ENCODE assay signal across 1 cellular context in genomic region chr11:62542750-62543567, GRCh38.
A peak's percentile ranks its signal among the peaks of the same experiment; 100 is the strongest.
TF ChIP-seq lines count a peak whose summit lies in the region.

No MANE protein-coding gene starts in this region.

TF ChIP-seq in HepG2, 621 proteins besides CTCF, POLR2A, EP300 and RAD21 (continued from another document and continues in another):
- TF ChIP-seq SRSF1 (optimal IDR thresholded peaks at IDR 0.05; ENCODE audit: low read depth, low read length), result no peak
- TF ChIP-seq FOXP1 (IDR thresholded peaks at IDR 0.05), result no peak
- TF ChIP-seq FOXP1 (CRISPR knock-in tag; IDR thresholded peaks at IDR 0.05), result no peak
- TF ChIP-seq, protein P1, sequence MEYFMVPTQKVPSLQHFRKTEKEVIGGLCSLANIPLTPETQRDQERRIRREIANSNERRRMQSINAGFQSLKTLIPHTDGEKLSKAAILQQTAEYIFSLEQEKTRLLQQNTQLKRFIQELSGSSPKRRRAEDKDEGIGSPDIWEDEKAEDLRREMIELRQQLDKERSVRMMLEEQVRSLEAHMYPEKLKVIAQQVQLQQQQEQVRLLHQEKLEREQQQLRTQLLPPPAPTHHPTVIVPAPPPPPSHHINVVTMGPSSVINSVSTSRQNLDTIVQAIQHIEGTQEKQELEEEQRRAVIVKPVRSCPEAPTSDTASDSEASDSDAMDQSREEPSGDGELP (IDR thresholded peaks at IDR 0.05; ENCODE audit: borderline replicate concordance, low read depth), result no peak; the same call in 1 of the 2 replicates
- TF ChIP-seq RBM39 (IDR thresholded peaks at IDR 0.05; ENCODE audit: low read depth, low read length, poor library complexity, severe bottlenecking), result no peak
- no peak for TF ChIP-seq ZNF530 (CRISPR knock-in tag; IDR thresholded peaks at IDR 0.05; ENCODE audit: low read depth)
- no peak for TF ChIP-seq ZNF225 (CRISPR knock-in tag; IDR thresholded peaks at IDR 0.05)
- no peak for TF ChIP-seq SNAI1 (CRISPR knock-in tag; IDR thresholded peaks at IDR 0.05; ENCODE audit: borderline replicate concordance)
- TF ChIP-seq JUN (CRISPR knock-in tag; IDR thresholded peaks at IDR 0.05), result no peak
- peak; percentile 34; the same call in 1 of the 2 replicates for TF ChIP-seq ZNF230 (CRISPR knock-in tag; IDR thresholded peaks at IDR 0.05)
- TF ChIP-seq FOXO1 (CRISPR knock-in tag; IDR thresholded peaks at IDR 0.05), result 0 out of 2 replicates have a peak, but pooled peaks have one; percentile 39
- TF ChIP-seq ZNF761 (CRISPR knock-in tag; conservative IDR thresholded peaks at IDR 0.05), result 0 out of 2 replicates have a peak, but pooled peaks have one; percentile 41
- TF ChIP-seq, protein P2, sequence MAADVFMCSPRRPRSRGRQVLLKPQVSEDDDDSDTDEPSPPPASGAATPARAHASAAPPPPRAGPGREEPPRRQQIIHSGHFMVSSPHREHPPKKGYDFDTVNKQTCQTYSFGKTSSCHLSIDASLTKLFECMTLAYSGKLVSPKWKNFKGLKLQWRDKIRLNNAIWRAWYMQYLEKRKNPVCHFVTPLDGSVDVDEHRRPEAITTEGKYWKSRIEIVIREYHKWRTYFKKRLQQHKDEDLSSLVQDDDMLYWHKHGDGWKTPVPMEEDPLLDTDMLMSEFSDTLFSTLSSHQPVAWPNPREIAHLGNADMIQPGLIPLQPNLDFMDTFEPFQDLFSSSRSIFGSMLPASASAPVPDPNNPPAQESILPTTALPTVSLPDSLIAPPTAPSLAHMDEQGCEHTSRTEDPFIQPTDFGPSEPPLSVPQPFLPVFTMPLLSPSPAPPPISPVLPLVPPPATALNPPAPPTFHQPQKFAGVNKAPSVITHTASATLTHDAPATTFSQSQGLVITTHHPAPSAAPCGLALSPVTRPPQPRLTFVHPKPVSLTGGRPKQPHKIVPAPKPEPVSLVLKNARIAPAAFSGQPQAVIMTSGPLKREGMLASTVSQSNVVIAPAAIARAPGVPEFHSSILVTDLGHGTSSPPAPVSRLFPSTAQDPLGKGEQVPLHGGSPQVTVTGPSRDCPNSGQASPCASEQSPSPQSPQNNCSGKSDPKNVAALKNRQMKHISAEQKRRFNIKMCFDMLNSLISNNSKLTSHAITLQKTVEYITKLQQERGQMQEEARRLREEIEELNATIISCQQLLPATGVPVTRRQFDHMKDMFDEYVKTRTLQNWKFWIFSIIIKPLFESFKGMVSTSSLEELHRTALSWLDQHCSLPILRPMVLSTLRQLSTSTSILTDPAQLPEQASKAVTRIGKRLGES (CRISPR knock-in tag; IDR thresholded peaks at IDR 0.05; ENCODE audit: borderline replicate concordance), result no peak
- TF ChIP-seq GATAD1 (CRISPR knock-in tag; IDR thresholded peaks at IDR 0.05), result no peak
- no peak for TF ChIP-seq ARID2 (CRISPR knock-in tag; IDR thresholded peaks at IDR 0.05; ENCODE audit: borderline replicate concordance)
- TF ChIP-seq ZNF224 (CRISPR knock-in tag; IDR thresholded peaks at IDR 0.05), result no peak
- TF ChIP-seq, protein P3, sequence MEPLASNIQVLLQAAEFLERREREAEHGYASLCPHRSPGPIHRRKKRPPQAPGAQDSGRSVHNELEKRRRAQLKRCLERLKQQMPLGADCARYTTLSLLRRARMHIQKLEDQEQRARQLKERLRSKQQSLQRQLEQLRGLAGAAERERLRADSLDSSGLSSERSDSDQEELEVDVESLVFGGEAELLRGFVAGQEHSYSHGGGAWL (CRISPR knock-in tag; IDR thresholded peaks at IDR 0.05), result 0 out of 2 replicates have a peak, but pooled peaks have one; percentile 18
- no peak for TF ChIP-seq THAP7 (CRISPR knock-in tag; IDR thresholded peaks at IDR 0.05)
- no peak for TF ChIP-seq KDM5A (IDR thresholded peaks at IDR 0.05; ENCODE audit: borderline replicate concordance, low read length)
- 0 out of 2 replicates have a peak, but pooled peaks have one; percentile 13 for TF ChIP-seq HIVEP1 (CRISPR knock-in tag; IDR thresholded peaks at IDR 0.05)
- 0 out of 2 replicates have a peak, but pooled peaks have one; percentile 24 for TF ChIP-seq TARDBP (CRISPR knock-in tag; IDR thresholded peaks at IDR 0.05)
- no peak for TF ChIP-seq ZNF512 (CRISPR knock-in tag; IDR thresholded peaks at IDR 0.05)
- no peak; the same call in 1 of the 2 replicates for TF ChIP-seq ZFY (CRISPR knock-in tag; IDR thresholded peaks at IDR 0.05)
- TF ChIP-seq TCF7L2 (IDR thresholded peaks at IDR 0.05; ENCODE audit: low read depth, low read length), result no peak
- peak; percentile 61 for TF ChIP-seq SALL1 (CRISPR knock-in tag; IDR thresholded peaks at IDR 0.05)
- 0 out of 2 replicates have a peak, but pooled peaks have one; percentile 41 for TF ChIP-seq ZFP41 (CRISPR knock-in tag; IDR thresholded peaks at IDR 0.05; ENCODE audit: borderline replicate concordance)
- TF ChIP-seq NFIB (CRISPR knock-in tag; IDR thresholded peaks at IDR 0.05; ENCODE audit: borderline replicate concordance), result no peak
- peak; percentile 69; the same call in 1 of the 2 replicates for TF ChIP-seq TGIF2 (CRISPR knock-in tag; IDR thresholded peaks at IDR 0.05)
- TF ChIP-seq, protein P4, sequence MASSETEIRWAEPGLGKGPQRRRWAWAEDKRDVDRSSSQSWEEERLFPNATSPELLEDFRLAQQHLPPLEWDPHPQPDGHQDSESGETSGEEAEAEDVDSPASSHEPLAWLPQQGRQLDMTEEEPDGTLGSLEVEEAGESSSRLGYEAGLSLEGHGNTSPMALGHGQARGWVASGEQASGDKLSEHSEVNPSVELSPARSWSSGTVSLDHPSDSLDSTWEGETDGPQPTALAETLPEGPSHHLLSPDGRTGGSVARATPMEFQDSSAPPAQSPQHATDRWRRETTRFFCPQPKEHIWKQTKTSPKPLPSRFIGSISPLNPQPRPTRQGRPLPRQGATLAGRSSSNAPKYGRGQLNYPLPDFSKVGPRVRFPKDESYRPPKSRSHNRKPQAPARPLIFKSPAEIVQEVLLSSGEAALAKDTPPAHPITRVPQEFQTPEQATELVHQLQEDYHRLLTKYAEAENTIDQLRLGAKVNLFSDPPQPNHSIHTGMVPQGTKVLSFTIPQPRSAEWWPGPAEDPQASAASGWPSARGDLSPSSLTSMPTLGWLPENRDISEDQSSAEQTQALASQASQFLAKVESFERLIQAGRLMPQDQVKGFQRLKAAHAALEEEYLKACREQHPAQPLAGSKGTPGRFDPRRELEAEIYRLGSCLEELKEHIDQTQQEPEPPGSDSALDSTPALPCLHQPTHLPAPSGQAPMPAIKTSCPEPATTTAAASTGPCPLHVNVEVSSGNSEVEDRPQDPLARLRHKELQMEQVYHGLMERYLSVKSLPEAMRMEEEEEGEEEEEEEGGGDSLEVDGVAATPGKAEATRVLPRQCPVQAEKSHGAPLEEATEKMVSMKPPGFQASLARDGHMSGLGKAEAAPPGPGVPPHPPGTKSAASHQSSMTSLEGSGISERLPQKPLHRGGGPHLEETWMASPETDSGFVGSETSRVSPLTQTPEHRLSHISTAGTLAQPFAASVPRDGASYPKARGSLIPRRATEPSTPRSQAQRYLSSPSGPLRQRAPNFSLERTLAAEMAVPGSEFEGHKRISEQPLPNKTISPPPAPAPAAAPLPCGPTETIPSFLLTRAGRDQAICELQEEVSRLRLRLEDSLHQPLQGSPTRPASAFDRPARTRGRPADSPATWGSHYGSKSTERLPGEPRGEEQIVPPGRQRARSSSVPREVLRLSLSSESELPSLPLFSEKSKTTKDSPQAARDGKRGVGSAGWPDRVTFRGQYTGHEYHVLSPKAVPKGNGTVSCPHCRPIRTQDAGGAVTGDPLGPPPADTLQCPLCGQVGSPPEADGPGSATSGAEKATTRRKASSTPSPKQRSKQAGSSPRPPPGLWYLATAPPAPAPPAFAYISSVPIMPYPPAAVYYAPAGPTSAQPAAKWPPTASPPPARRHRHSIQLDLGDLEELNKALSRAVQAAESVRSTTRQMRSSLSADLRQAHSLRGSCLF (CRISPR knock-in tag; IDR thresholded peaks at IDR 0.05; ENCODE audit: borderline replicate concordance), result no peak
- TF ChIP-seq NCOA5 (CRISPR knock-in tag; IDR thresholded peaks at IDR 0.05), result no peak
- peak; percentile 22; the same call in 1 of the 2 replicates for TF ChIP-seq ZNF777 (CRISPR knock-in tag; IDR thresholded peaks at IDR 0.05)
- no peak for TF ChIP-seq NRL (CRISPR knock-in tag; IDR thresholded peaks at IDR 0.05; ENCODE audit: borderline replicate concordance)
- no peak for TF ChIP-seq FOXK1 (CRISPR knock-in tag; IDR thresholded peaks at IDR 0.05; ENCODE audit: borderline replicate concordance, low read depth)
- TF ChIP-seq, protein P5, sequence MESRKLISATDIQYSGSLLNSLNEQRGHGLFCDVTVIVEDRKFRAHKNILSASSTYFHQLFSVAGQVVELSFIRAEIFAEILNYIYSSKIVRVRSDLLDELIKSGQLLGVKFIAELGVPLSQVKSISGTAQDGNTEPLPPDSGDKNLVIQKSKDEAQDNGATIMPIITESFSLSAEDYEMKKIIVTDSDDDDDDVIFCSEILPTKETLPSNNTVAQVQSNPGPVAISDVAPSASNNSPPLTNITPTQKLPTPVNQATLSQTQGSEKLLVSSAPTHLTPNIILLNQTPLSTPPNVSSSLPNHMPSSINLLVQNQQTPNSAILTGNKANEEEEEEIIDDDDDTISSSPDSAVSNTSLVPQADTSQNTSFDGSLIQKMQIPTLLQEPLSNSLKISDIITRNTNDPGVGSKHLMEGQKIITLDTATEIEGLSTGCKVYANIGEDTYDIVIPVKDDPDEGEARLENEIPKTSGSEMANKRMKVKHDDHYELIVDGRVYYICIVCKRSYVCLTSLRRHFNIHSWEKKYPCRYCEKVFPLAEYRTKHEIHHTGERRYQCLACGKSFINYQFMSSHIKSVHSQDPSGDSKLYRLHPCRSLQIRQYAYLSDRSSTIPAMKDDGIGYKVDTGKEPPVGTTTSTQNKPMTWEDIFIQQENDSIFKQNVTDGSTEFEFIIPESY (CRISPR knock-in tag; IDR thresholded peaks at IDR 0.05), result peak; percentile 48; the same call in 1 of the 2 replicates
- TF ChIP-seq, protein P6, sequence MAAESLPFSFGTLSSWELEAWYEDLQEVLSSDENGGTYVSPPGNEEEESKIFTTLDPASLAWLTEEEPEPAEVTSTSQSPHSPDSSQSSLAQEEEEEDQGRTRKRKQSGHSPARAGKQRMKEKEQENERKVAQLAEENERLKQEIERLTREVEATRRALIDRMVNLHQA (CRISPR knock-in tag; IDR thresholded peaks at IDR 0.05), result no peak
- TF ChIP-seq ZNF558 (CRISPR knock-in tag; IDR thresholded peaks at IDR 0.05; ENCODE audit: borderline replicate concordance), result peak; percentile 21; the same call in 1 of the 2 replicates
- no peak for TF ChIP-seq TOPORS (CRISPR knock-in tag; IDR thresholded peaks at IDR 0.05)
- 0 out of 2 replicates have a peak, but pooled peaks have one; percentile 33 for TF ChIP-seq HNRNPL (IDR thresholded peaks at IDR 0.05; ENCODE audit: low read depth, low read length)
- no peak for TF ChIP-seq ZNF672 (CRISPR knock-in tag; IDR thresholded peaks at IDR 0.05)
- TF ChIP-seq SNAPC2 (CRISPR knock-in tag; IDR thresholded peaks at IDR 0.05), result no peak
- TF ChIP-seq ETV5 (CRISPR knock-in tag; IDR thresholded peaks at IDR 0.05; ENCODE audit: borderline replicate concordance), result 0 out of 2 replicates have a peak, but pooled peaks have one; percentile 9
- TF ChIP-seq ZNF549 (CRISPR knock-in tag; IDR thresholded peaks at IDR 0.05), result no peak
- TF ChIP-seq, protein P7, sequence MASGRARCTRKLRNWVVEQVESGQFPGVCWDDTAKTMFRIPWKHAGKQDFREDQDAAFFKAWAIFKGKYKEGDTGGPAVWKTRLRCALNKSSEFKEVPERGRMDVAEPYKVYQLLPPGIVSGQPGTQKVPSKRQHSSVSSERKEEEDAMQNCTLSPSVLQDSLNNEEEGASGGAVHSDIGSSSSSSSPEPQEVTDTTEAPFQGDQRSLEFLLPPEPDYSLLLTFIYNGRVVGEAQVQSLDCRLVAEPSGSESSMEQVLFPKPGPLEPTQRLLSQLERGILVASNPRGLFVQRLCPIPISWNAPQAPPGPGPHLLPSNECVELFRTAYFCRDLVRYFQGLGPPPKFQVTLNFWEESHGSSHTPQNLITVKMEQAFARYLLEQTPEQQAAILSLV (CRISPR knock-in tag; IDR thresholded peaks at IDR 0.05; ENCODE audit: borderline replicate concordance), result 0 out of 2 replicates have a peak, but pooled peaks have one; percentile 13
- peak; percentile 54 for TF ChIP-seq RXRA (CRISPR knock-in tag; IDR thresholded peaks at IDR 0.05)
- TF ChIP-seq KLF13 (CRISPR knock-in tag; IDR thresholded peaks at IDR 0.05), result no peak
- TF ChIP-seq BRCA1 (CRISPR knock-in tag; IDR thresholded peaks at IDR 0.05), result no peak
- TF ChIP-seq ZC3H4 (CRISPR knock-in tag; IDR thresholded peaks at IDR 0.05; ENCODE audit: borderline replicate concordance), result 0 out of 2 replicates have a peak, but pooled peaks have one; percentile 36
- peak; percentile 75; the same call in 1 of the 2 replicates for TF ChIP-seq ZNF619 (CRISPR knock-in tag; IDR thresholded peaks at IDR 0.05)
- TF ChIP-seq DNMT1 (CRISPR knock-in tag; IDR thresholded peaks at IDR 0.05), result no peak
- 0 out of 2 replicates have a peak, but pooled peaks have one; percentile 22 for TF ChIP-seq ZSCAN31 (CRISPR knock-in tag; IDR thresholded peaks at IDR 0.05; ENCODE audit: low read depth)
- TF ChIP-seq ZNF703 (CRISPR knock-in tag; IDR thresholded peaks at IDR 0.05; ENCODE audit: borderline replicate concordance), result no peak
- TF ChIP-seq ZNF766 (CRISPR knock-in tag; IDR thresholded peaks at IDR 0.05; ENCODE audit: borderline replicate concordance), result no peak
- TF ChIP-seq, protein P8, sequence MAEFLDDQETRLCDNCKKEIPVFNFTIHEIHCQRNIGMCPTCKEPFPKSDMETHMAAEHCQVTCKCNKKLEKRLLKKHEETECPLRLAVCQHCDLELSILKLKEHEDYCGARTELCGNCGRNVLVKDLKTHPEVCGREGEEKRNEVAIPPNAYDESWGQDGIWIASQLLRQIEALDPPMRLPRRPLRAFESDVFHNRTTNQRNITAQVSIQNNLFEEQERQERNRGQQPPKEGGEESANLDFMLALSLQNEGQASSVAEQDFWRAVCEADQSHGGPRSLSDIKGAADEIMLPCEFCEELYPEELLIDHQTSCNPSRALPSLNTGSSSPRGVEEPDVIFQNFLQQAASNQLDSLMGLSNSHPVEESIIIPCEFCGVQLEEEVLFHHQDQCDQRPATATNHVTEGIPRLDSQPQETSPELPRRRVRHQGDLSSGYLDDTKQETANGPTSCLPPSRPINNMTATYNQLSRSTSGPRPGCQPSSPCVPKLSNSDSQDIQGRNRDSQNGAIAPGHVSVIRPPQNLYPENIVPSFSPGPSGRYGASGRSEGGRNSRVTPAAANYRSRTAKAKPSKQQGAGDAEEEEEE (CRISPR knock-in tag; IDR thresholded peaks at IDR 0.05; ENCODE audit: borderline replicate concordance), result 0 out of 2 replicates have a peak, but pooled peaks have one; percentile 63
- TF ChIP-seq PHF21A (CRISPR knock-in tag; IDR thresholded peaks at IDR 0.05), result no peak
